Comparison of ENCODE assay signal across 1 cellular context in the genomic region with DNA sequence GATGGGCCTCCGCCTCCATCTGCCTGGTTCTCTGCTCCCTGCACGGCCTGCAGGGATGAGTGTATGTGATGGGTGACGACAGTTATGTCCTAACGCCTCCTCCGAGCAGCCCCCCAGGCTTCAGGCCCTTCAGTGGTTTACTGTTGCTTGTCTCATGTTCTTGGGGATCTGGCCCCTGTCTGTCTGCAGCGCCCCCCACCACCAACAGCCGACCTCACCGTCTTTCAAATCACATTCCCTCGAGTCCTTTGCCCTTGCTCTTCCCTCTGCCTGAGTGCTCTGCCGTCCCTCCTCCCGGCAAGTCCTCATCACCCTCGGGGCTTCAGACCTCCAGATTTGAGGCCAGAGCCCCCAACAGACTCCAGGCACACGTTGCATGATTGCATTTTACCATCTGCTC.
A peak's percentile ranks its signal among the peaks of the same experiment; 100 is the strongest.
TF ChIP-seq lines count a peak whose summit lies in the region.

No MANE protein-coding gene starts in this region.

TF ChIP-seq in HepG2, 621 proteins besides CTCF, POLR2A, EP300 and RAD21:
- TF ChIP-seq ZFP36 (IDR thresholded peaks at IDR 0.05; ENCODE audit: borderline replicate concordance, low read depth, low read length, partially characterized antibody), result peak; percentile 30
- TF ChIP-seq AKAP8 (CRISPR knock-in tag; IDR thresholded peaks at IDR 0.05), result peak; percentile 56; the same call in 1 of the 2 replicates
- TF ChIP-seq ZNF253 (CRISPR knock-in tag; IDR thresholded peaks at IDR 0.05; ENCODE audit: borderline replicate concordance), result 0 out of 2 replicates have a peak, but pooled peaks have one; percentile 31
- TF ChIP-seq ZNF451 (CRISPR knock-in tag; IDR thresholded peaks at IDR 0.05), result no peak
- TF ChIP-seq ZNF263 (CRISPR knock-in tag; IDR thresholded peaks at IDR 0.05), result peak; percentile 75
